In genomic region chr14:58239259-58240210, GRCh38 we compare ENCODE assay signal across 8 cellular contexts. TPM values are rescaled to one million over a fixed set of nuclear protein-coding genes. Genes with fewer than 3 reads are reported as not detected.
DNase-seq lines count a peak whose midpoint lies in the region; ATAC-seq and TF ChIP-seq lines count a peak whose summit lies in the region.

No MANE protein-coding gene starts in this region.

- no peaks in the 10 kb centered on the region for H3K79me1 ChIP-seq in H9 (ENCODE audit: insufficient read depth, low read depth, low read length, poor library complexity, severe bottlenecking)

- H3K18ac ChIP-seq in H9 (ENCODE audit: insufficient read length, low read depth, low read length) = no peak overlapping the region

- H3K36me3 Mint-ChIP-seq in H9 (ENCODE audit: insufficient read depth in 1 of 3, low read depth in 3 of 3) = no peaks in the 10 kb centered on the region

- H2BK12ac ChIP-seq in H9 (ENCODE audit: insufficient read length, low read depth, low read length) = no peak overlapping the region

- H2AK5ac ChIP-seq in H9 (ENCODE audit: insufficient read length, low read length) = no peak overlapping the region

- H3K4me1 Mint-ChIP-seq in H9 = peaks cover 5 to 6% of the 10 kb centered on the region in 2 experiments

- H3K9me3 Mint-ChIP-seq in H9 = no peaks in the 10 kb centered on the region

- no peaks in the 10 kb centered on the region for H3K9me3 ChIP-seq in H9 (ENCODE audit: control insufficient read depth, low read depth, low read length)
- H3K9me3 ChIP-seq in right lobe of liver = no peaks in the 10 kb centered on the region

- intact Hi-C loops in dorsolateral prefrontal cortex (cut with DNase I) = loop anchor here (1.0 to 5.0 kb wide), 5 partner anchors 37 to 398 kb away; partner anchors contain the start of genes ACTR10 (in 2 of the 2), ARID4A (in 1 of the 2), DACT1 (in 1 of the 2) and KIAA0586 (in 1 of the 2)
- intact Hi-C loops in right lobe of liver (cut with DNase I) = no loop called here

- H3K23me2 ChIP-seq in H9 (ENCODE audit: insufficient read length, low read depth, low read length, poor library complexity, severe bottlenecking) = peaks cover 7% of the 10 kb centered on the region

- no peak overlapping the region for H3K14ac ChIP-seq in H9 (ENCODE audit: insufficient read depth, low read length)

- no peak overlapping the region for H3K4me3 Mint-ChIP-seq in H9

- peak; percentile 53 to 70 (median 60) for ATAC-seq in right lobe of liver
- ATAC-seq in GM19023 (IDR thresholded peaks at IDR 0.05; ENCODE audit: unreplicated experiment) = no peak

- H3K4me2 ChIP-seq in H9 (ENCODE audit: insufficient read depth, insufficient read length, low read length) = peak overlapping the region; percentile 76

- no peaks in the 10 kb centered on the region for H4K20me1 ChIP-seq in H9 (ENCODE audit: control insufficient read depth, insufficient read depth, insufficient read length)

- peaks cover 2% of the 10 kb centered on the region; the same call in 1 of the 2 replicates for H3K27me3 Mint-ChIP-seq in H9 (ENCODE audit: low read depth)

- DNase-seq in Ammon's horn (ENCODE audit: low spot score) (peak; percentile 82), H9 (peak; percentile 56), NCI-H226 (peak; percentile 49), dorsolateral prefrontal cortex (peak; percentile 64 to 85 (median 70)), right lobe of liver (peak; percentile 66 to 82 (median 79))
- DNase-seq in activated CD4-positive, alpha-beta T cell treated with anti-CD3 and anti-CD28 coated beads, Interleukin-2, amount 50 U/mL, for 1 hour = peak; percentile 79
- peak; percentile 84 for DNase-seq in stimulated activated CD4-positive, alpha-beta T cell treated with anti-CD3 and anti-CD28 coated beads, Interleukin-4, amount 100 ng/mL, for 24 hours

- no peak overlapping the region for H3K56ac ChIP-seq in H9 (ENCODE audit: insufficient read length, low read depth, low read length)

- H3K27ac ChIP-seq in H9 (ENCODE audit: insufficient read length, low read depth, low read length) (no peak overlapping the region), dorsolateral prefrontal cortex (peak overlapping the region; percentile 20 to 89 (median 79)), right lobe of liver (peak overlapping the region; percentile 72 to 90 (median 82))

- H2BK20ac ChIP-seq in H9 (ENCODE audit: low read depth, low read length, poor library complexity, severe bottlenecking) = no peak overlapping the region

- no peaks in the 10 kb centered on the region for H3K79me2 ChIP-seq in H9 (ENCODE audit: insufficient read depth, low read length)

- no peak overlapping the region for H2BK5ac ChIP-seq in H9 (ENCODE audit: insufficient read length, low read length)

- H4K5ac ChIP-seq in H9 (ENCODE audit: insufficient read length, low read depth, low read length) = no peak overlapping the region

- no peak overlapping the region for H3K4ac ChIP-seq in H9 (ENCODE audit: low read depth, low read length)

- H3K4me3 ChIP-seq in dorsolateral prefrontal cortex = peak overlapping the region; percentile 45 to 87 (median 73)
- H3K4me3 ChIP-seq in right lobe of liver = peak overlapping the region; percentile 14 to 49 (median 44)

- H3K4me1 ChIP-seq in H9 (ENCODE audit: insufficient read depth, low read length) (no peaks in the 10 kb centered on the region; the same call in 1 of the 2 replicates), right lobe of liver (peaks cover 0 to 26% (median 8%) of the 10 kb centered on the region in 4 donors)

- H3K36me3 ChIP-seq in right lobe of liver = no peaks in the 10 kb centered on the region

- H3K27ac Mint-ChIP-seq in H9 = no peak overlapping the region

- no peak overlapping the region for H3K23ac ChIP-seq in H9 (ENCODE audit: insufficient read length, low read depth, low read length)

- no peak overlapping the region for H2BK120ac ChIP-seq in H9 (ENCODE audit: low read depth, low read length, poor library complexity, severe bottlenecking)

- no peak overlapping the region for H2BK15ac ChIP-seq in H9 (ENCODE audit: low read depth, low read length)

- H3T11ph ChIP-seq in H9 (ENCODE audit: low read length) = no peak overlapping the region

- TF ChIP-seq POLR2A in right lobe of liver (IDR thresholded peaks at IDR 0.05) = peak; percentile 62

- H4K8ac ChIP-seq in H9 (replicated peaks; ENCODE audit: insufficient read length, low read depth, low read length) = no peak overlapping the region

- H2AFZ ChIP-seq in H9 (ENCODE audit: low read length) = no peak overlapping the region

- H3K27me3 ChIP-seq in H9 (ENCODE audit: insufficient read depth, low read length) = no peaks in the 10 kb centered on the region
- no peaks in the 10 kb centered on the region for H3K27me3 ChIP-seq in dorsolateral prefrontal cortex
- no peaks in the 10 kb centered on the region for H3K27me3 ChIP-seq in right lobe of liver

- no peak overlapping the region for H4K91ac ChIP-seq in H9 (ENCODE audit: insufficient read length, low read depth, low read length)

- no CpG with 5 or more reads among the region's 23 CpGs for WGBS in H9 (ENCODE audit: extremely low coverage, insufficient read length, low lambda C conversion rate)
- WGBS in right lobe of liver (ENCODE audit: insufficient coverage, low coverage, low lambda C conversion rate, missing lambda C conversion rate) = under 1% methylated on average over 23 of the region's 23 CpGs

- TF ChIP-seq CTCF in H9 (conservative IDR thresholded peaks at IDR 0.05) (no peak), dorsolateral prefrontal cortex (IDR thresholded peaks at IDR 0.05 in 54 of 56, conservative IDR thresholded peaks at IDR 0.05 in 2 of 56; ENCODE audit: low read depth in 1 of 56, partially characterized antibody in 56 of 56) (peak in 3 of 56 donors; percentile 6 to 19 (median 8)), right lobe of liver (IDR thresholded peaks at IDR 0.05) (no peak)

- peak overlapping the region; percentile 77 for H3K9ac ChIP-seq in H9 (ENCODE audit: extremely low read depth, insufficient read length, low read length)

RNA-seq across cellular contexts. Expression of gene PSMA3, which starts 5.1 kb away (rescaled TPM):
- 340 and 342 TPM in 2 replicates for total RNA-seq in H9 (2021)
- total RNA-seq in dorsolateral prefrontal cortex = 100 to 1,000 TPM in 10 of 120 experiments, 10 to 100 TPM in 110; 45.6 to 146 (median 80.0) TPM
- total RNA-seq in right lobe of liver = 100 to 1,000 TPM; 100 to 132 (median 120) TPM

RNA-seq across cellular contexts. Expression of gene ACTR10, which starts 39.6 kb away (rescaled TPM):
- total RNA-seq in H9 (2021) (38.4 and 41.0 TPM in 2 replicates), dorsolateral prefrontal cortex (100 to 1,000 TPM in 27 of 120 experiments, 10 to 100 TPM in 93; 34.6 to 122 (median 87.5) TPM), right lobe of liver (10 to 100 TPM; 20.7 to 42.7 (median 26.5) TPM)

RNA-seq across cellular contexts. Expression of gene ARID4A, which starts 58.8 kb away (rescaled TPM):
- 12.9 and 13.2 TPM in 2 replicates for total RNA-seq in H9 (2021)
- total RNA-seq in dorsolateral prefrontal cortex = 10 to 100 TPM; 24.5 to 59.8 (median 40.9) TPM
- total RNA-seq in right lobe of liver = 10 to 100 TPM in 4 of 6 experiments, 1 to 10 TPM in 2; 7.6 to 22.1 (median 15.7) TPM

Comparison
In these comparisons a context has a peak if more than half of its experiments do, and no peak if none do; other contexts are left out.
1. intact Hi-C loops: an anchor here in dorsolateral prefrontal cortex (1.0 to 5.0 kb wide); none called in right lobe of liver.